1 cellular context compared by ENCODE assay signal in genomic region chr2:20447437-20448245, GRCh38.
TF ChIP-seq lines count a peak whose summit lies in the region.

No MANE protein-coding gene starts in this region.

TF ChIP-seq in HepG2, 621 proteins besides CTCF, POLR2A, EP300 and RAD21 (continued from another document):
- TF ChIP-seq TFDP1 (CRISPR knock-in tag; IDR thresholded peaks at IDR 0.05; ENCODE audit: borderline replicate concordance) (peak; percentile 6; the same call in 1 of the 2 replicates), ZSCAN29 (CRISPR knock-in tag; conservative IDR thresholded peaks at IDR 0.05) (0 out of 2 replicates have a peak, but pooled peaks have one; percentile 51), SCMH1 (CRISPR knock-in tag; IDR thresholded peaks at IDR 0.05; ENCODE audit: borderline replicate concordance) (no peak)
